ENCODE assay signal across 17 cellular contexts in the genomic region with DNA sequence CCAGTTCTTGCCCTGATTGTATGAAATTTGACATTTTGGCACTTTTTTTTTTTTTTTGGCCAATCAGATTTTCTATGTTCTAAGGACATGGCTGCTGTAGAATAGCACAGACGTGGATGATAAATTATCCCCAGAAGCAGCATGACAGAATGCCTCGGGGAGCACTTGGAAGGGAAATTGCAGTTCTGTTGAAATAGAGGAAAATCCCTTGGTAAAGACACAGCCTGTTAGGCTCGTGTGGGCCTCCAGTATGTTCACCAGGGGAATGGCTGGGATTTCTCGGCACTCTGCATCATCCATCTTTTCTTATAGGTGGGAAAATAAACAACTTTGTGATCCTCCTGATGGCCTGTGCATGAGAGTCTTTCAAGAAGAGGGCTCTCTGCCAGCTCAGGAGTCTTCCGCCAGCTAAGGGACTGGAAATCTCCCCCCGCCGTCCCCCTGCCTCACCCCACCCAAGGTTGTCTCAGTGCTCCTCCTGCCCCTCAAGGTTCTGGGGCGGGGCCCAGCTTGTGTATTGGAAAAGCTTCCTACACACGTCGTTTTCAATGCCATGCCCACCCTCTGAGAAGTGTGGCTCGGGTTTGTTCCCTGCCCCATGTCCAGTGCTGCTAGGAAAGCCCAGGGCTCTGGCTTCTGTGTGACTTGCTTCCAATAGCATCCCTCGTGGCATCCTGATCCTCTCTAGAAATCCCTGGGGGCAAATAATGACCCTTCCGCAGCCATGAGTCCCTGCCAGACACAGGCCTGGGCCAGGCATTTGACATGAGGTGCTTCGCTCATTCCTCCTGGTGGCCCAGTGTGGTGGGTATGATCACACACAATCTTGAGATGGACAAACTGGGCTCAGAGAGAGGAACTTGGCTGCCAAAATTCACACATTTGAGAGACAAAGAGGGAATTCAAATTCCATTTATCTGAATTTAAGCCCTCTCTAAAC.
DNase-seq lines count a peak whose midpoint lies in the region; ATAC-seq and TF ChIP-seq lines count a peak whose summit lies in the region.
"Had no signal": no experiment of that assay in that cellular context is flagged by ENCODE, and none has a peak within 500 bp of the region (broad histone marks: within the 10 kb centered on the region; RNA-seq: fewer than 3 reads in every experiment).

No MANE protein-coding gene starts in this region.

- WGBS in spleen, 5 donors = 62 to 80% (median 65%) methylated on average over 14 of the region's 14 CpGs

- no peaks in the 10 kb centered on the region for H3K9me3 ChIP-seq in BLaER1 treated with 17β-estradiol and CSF1 and Interleukin-3, amounts not matched to agents 10 nM and 100 nM (replicated peaks in 1 of 11)
- no peaks in the 10 kb centered on the region for H3K9me3 ChIP-seq in spleen
- H3K9me3 ChIP-seq: esophagus squamous epithelium, prostate gland had no signal

- TF ChIP-seq CTCF in fibroblast of mammary gland (conservative IDR thresholded peaks at IDR 0.05; ENCODE audit: control insufficient read depth, insufficient read depth, low read depth, low read length) = no peak
- TF ChIP-seq CTCF in spleen (IDR thresholded peaks at IDR 0.05 in 8 of 11, conservative IDR thresholded peaks at IDR 0.05 in 3 of 11) = no peak

- H3K4me2 ChIP-seq in BLaER1 treated with 17β-estradiol and CSF1 and Interleukin-3, amounts not matched to agents 10 nM and 100 nM = peak overlapping the region in 6 of 11 experiments; percentile 80 to 98 (median 92); a peak in 8 of 22 replicates

- TF ChIP-seq POLR2A in spleen (IDR thresholded peaks at IDR 0.05) = no peak

- no peak overlapping the region for H3K9ac ChIP-seq in BLaER1 treated with 17β-estradiol and CSF1 and Interleukin-3, amounts not matched to agents 10 nM and 100 nM

- H3K27me3 ChIP-seq in BLaER1 treated with 17β-estradiol and CSF1 and Interleukin-3, amounts not matched to agents 10 nM and 100 nM = no peaks in the 10 kb centered on the region
- peaks cover 0 to 26% (median 0%) of the 10 kb centered on the region in 7 donors for H3K27me3 ChIP-seq in spleen (replicated peaks in 1 of 7)
- H3K27me3 ChIP-seq: esophagus squamous epithelium had no signal

- H3K27ac ChIP-seq in BLaER1 treated with 17β-estradiol and CSF1 and Interleukin-3, amounts not matched to agents 10 nM and 100 nM = peak overlapping the region in 2 of 11 experiments; percentile 10 to 34; a peak in 2 of 22 replicates
- no peak overlapping the region for H3K27ac ChIP-seq in spleen
- H3K27ac ChIP-seq: C4-2B had no signal

- ATAC-seq in HG03095 (IDR thresholded peaks at IDR 0.05; ENCODE audit: unreplicated experiment) = no peak
- ATAC-seq: GM12878, HepG2, left ventricle myocardium superior had no signal

- H3K36me3 ChIP-seq in BLaER1 treated with 17β-estradiol and CSF1 and Interleukin-3, amounts not matched to agents 10 nM and 100 nM = no peaks in the 10 kb centered on the region; a peak in 1 of 22 replicates
- H3K36me3 ChIP-seq in spleen = no peaks in the 10 kb centered on the region
- H3K36me3 ChIP-seq: prostate gland had no signal

- H3K4me1 ChIP-seq in BLaER1 treated with 17β-estradiol and CSF1 and Interleukin-3, amounts not matched to agents 10 nM and 100 nM = peaks cover 47 to 56% (median 50%) of the 10 kb centered on the region in 10 experiments
- peaks cover 0 to 31% (median 12%) of the 10 kb centered on the region in 6 donors for H3K4me1 ChIP-seq in spleen

- DNase-seq in RPMI7951 (ENCODE audit: low read depth) = peak; percentile 74
- peak; percentile 68 for DNase-seq in fibroblast of mammary gland (ENCODE audit: low read depth)
- peak; percentile 54 for DNase-seq in renal cortical epithelial cell (ENCODE audit: low read depth)
- no peak for DNase-seq in activated CD4-positive, alpha-beta T cell treated with anti-CD3 and anti-CD28 coated beads, Interleukin-2, amount 50 U/mL, for 48 hours
- DNase-seq in NCI-H146 (lab: John Stamatoyannopoulos, UW) = no peak
- DNase-seq in spleen = no peak
- DNase-seq: esophagus squamous epithelium, HCEC 1CT, left ventricle myocardium superior, MV-4-11, T-helper 1 cell had no signal

- intact Hi-C loops in spleen (cut with DNase I; ENCODE audit: low total_unique reads) = no loop called here

- H3K4me3 ChIP-seq in BLaER1 treated with 17β-estradiol and CSF1 and Interleukin-3, amounts not matched to agents 10 nM and 100 nM = no peak overlapping the region
- no peak overlapping the region for H3K4me3 ChIP-seq in fibroblast of mammary gland (ENCODE audit: control insufficient read depth, low read depth, low read length)
- H3K4me3 ChIP-seq in spleen = no peak overlapping the region
- H3K4me3 ChIP-seq: esophagus squamous epithelium, GM12878, prostate gland had no signal

- H4K20me1 ChIP-seq in BLaER1 treated with 17β-estradiol and CSF1 and Interleukin-3, amounts not matched to agents 10 nM and 100 nM = no peaks in the 10 kb centered on the region

Comparison
In these comparisons a context has a peak if more than half of its experiments do, and no peak if none do; other contexts are left out.
1. DNase-seq: peak in RPMI7951 (single experiment), fibroblast of mammary gland (single experiment) and renal cortical epithelial cell (single experiment); none in activated CD4-positive, alpha-beta T cell treated with anti-CD3 and anti-CD28 coated beads, Interleukin-2, amount 50 U/mL, for 48 hours (0 of 2), NCI-H146 (single experiment) and spleen (single experiment).